ENCODE assay signal across 20 cellular contexts in the genomic region with DNA sequence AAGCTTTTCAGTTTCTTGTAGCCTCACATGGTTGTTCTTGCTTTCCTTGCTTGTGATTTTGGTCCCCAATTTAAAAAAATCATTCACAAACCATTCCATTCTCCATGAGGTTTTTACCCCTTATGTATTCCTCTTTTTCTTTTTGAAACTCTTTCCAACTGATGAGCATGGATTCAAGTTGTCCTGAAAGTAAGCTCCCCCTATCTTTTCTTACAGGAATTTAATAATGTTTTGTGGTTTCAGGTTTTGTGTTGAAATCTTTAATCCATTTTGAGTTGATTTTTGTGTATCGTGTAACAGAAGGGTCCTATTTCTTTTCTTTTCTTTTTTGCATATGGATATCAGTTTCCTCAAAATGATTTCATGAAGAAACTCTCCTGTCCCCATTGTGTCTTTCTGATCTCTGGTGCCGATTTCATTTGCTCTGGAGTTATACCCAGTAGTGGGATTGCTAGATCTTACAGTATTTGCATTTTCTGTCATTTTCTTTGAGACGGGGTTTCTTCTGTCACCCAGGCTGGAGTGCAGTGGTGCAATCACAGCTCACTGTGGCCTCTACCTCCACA. TPM values are rescaled to one million over a fixed set of nuclear protein-coding genes. Genes with fewer than 3 reads are reported as not detected.
DNase-seq lines count a peak whose midpoint lies in the region; ATAC-seq, FAIRE-seq and TF ChIP-seq lines count a peak whose summit lies in the region.
"Had no signal": no experiment of that assay in that cellular context is flagged by ENCODE, and none has a peak within 500 bp of the region (broad histone marks: within the 10 kb centered on the region; RNA-seq: fewer than 3 reads in every experiment).

No MANE protein-coding gene starts in this region.

- H3K9me3 ChIP-seq in A549 (no peaks in the 10 kb centered on the region), OCI-LY7 (ENCODE audit: low read length) (no peaks in the 10 kb centered on the region), heart left ventricle (no peaks in the 10 kb centered on the region)
- H3K9me3 ChIP-seq: HAP-1, SJCRH30 had no signal

- intact Hi-C loops in OCI-LY7 (cut with micrococcal nuclease; ENCODE audit: unreplicated experiment) = no loop called here
- intact Hi-C loops in heart left ventricle (cut with DNase I) = no loop called here
- intact Hi-C loops in left colon (cut with DNase I, micrococcal nuclease) = no loop called here

- no peak for TF ChIP-seq RAD21 in A549 (conservative IDR thresholded peaks at IDR 0.05 in 1 of 2, IDR thresholded peaks at IDR 0.05 in 1 of 2)

- WGBS in A549 (ENCODE audit: missing lambda C conversion rate) = 79% methylated on average over 3 of the region's 3 CpGs
- WGBS in heart left ventricle, 4 donors = 84 to 92% (median 86%) methylated on average over 3 of the region's 3 CpGs

- TF ChIP-seq EP300 in A549 (IDR thresholded peaks at IDR 0.05) = no peak

- TF ChIP-seq POLR2A in A549 (IDR thresholded peaks at IDR 0.05; ENCODE audit: low read length) = no peak
- TF ChIP-seq POLR2A in heart left ventricle (IDR thresholded peaks at IDR 0.05) = no peak

- CTCF ChIA-PET in A549 (lab: Yijun Ruan, JAX) = interaction anchor here (0.8 to 1.7 kb wide), 7 partner anchors 35 to 219 kb away, joined by 3 to 4 read pairs (median 3); partner anchors contain the start of genes P2RX6 and THAP7
- CTCF ChIA-PET in OCI-LY7 (lab: Charles Lee; ENCODE audit: unreplicated experiment) = no interaction called here

- H4K20me1 ChIP-seq in OCI-LY7 (ENCODE audit: insufficient read depth, low read length) = no peaks in the 10 kb centered on the region
- H4K20me1 ChIP-seq: BLaER1 had no signal

- H3K36me3 ChIP-seq in OCI-LY7 (ENCODE audit: insufficient read depth, low read length) (no peaks in the 10 kb centered on the region), heart left ventricle (no peaks in the 10 kb centered on the region)
- H3K36me3 ChIP-seq: BLaER1, HAP-1, SJCRH30 had no signal

- ATAC-seq in A549 = no peak
- no peak for ATAC-seq in HG03439 (IDR thresholded peaks at IDR 0.05; ENCODE audit: unreplicated experiment)
- ATAC-seq in HG02884 (IDR thresholded peaks at IDR 0.05; ENCODE audit: unreplicated experiment) = no peak
- no peak for ATAC-seq in heart left ventricle
- ATAC-seq in left colon = no peak

- H3K27ac ChIP-seq in A549 (peak overlapping the region; percentile 73 to 87), OCI-LY7 (ENCODE audit: low read depth, low read length, poor library complexity, severe bottlenecking) (no peak overlapping the region), heart left ventricle (no peak overlapping the region)
- H3K27ac ChIP-seq: BLaER1, RWPE1, SJCRH30 had no signal

- TF ChIP-seq CTCF in A549 (IDR thresholded peaks at IDR 0.05) = no peak
- TF ChIP-seq CTCF in OCI-LY7 (conservative IDR thresholded peaks at IDR 0.05; ENCODE audit: low read length) = 0 out of 2 replicates have a peak, but pooled peaks have one; percentile 29
- peak; percentile 5 for TF ChIP-seq CTCF in epithelial cell of proximal tubule (conservative IDR thresholded peaks at IDR 0.05; ENCODE audit: low read depth, low read length)
- peak in 1 of 12 donors; percentile 5 for TF ChIP-seq CTCF in heart left ventricle (IDR thresholded peaks at IDR 0.05)

- POLR2A ChIA-PET in A549 (lab: Yijun Ruan, JAX) = no interaction called here
- POLR2A ChIA-PET in OCI-LY7 (lab: Charles Lee) = no interaction called here

- no TSS peak for BruUV-seq in OCI-LY7 (replicated peaks; lab: Mats Ljungman, UMichigan)

- no peak overlapping the region for H2AFZ ChIP-seq in OCI-LY7 (ENCODE audit: low read length)

- H3K27me3 ChIP-seq in heart left ventricle = peaks cover 0 to 28% (median 8%) of the 10 kb centered on the region in 9 donors
- H3K27me3 ChIP-seq: BLaER1, SJCRH30 had no signal

- no peaks in the 10 kb centered on the region for H3K79me2 ChIP-seq in OCI-LY7 (ENCODE audit: insufficient read depth, low read depth, low read length)

- in situ Hi-C loops in G401 (cut with HindIII; ENCODE audit: low sequenced_read_pairs) = no loop called here

- no peaks in the 10 kb centered on the region for H3K9me2 ChIP-seq in OCI-LY7 (ENCODE audit: insufficient read depth, low read length)

- H3K4me2 ChIP-seq in A549 (peak overlapping the region; percentile 82), OCI-LY7 (ENCODE audit: low read length) (no peak overlapping the region)
- H3K4me2 ChIP-seq: BLaER1 had no signal

- H3K4me1 ChIP-seq in A549 = peaks cover 44% of the 10 kb centered on the region
- peaks cover 3% of the 10 kb centered on the region for H3K4me1 ChIP-seq in OCI-LY7 (ENCODE audit: insufficient read depth, low read length, poor library complexity, severe bottlenecking)
- H3K4me1 ChIP-seq in heart left ventricle = peaks cover 0 to 6% (median 0%) of the 10 kb centered on the region in 12 donors

- no peak for FAIRE-seq in A549 (lab: Jason Lieb, UNC)
- FAIRE-seq: GM12891, HTR-8/SVneo had no signal

- no peak for DNase-seq in A549 (ENCODE audit: low read depth in 1 of 2, low spot score in 1 of 2)
- peak; percentile 7 for DNase-seq in G401 (ENCODE audit: low spot score)
- no peak for DNase-seq in OCI-LY7 (ENCODE audit: low spot score)
- DNase-seq in epithelial cell of proximal tubule (ENCODE audit: low read depth) = no peak
- no peak for DNase-seq in heart left ventricle
- DNase-seq in left colon = no peak
- DNase-seq: NCI-H1105 treated with DMSO at 0.1 percent for 48 hours, NCI-H187 treated with DMSO at 0.1 percent for 48 hours, NCI-H2171, NCI-H510A, SJCRH30 had no signal

- H3K4me3 ChIP-seq in A549 (peak overlapping the region; percentile 46; the same call in 2 of the 3 replicates), OCI-LY7 (ENCODE audit: low read depth, low read length, poor library complexity, severe bottlenecking) (no peak overlapping the region), epithelial cell of proximal tubule (ENCODE audit: low read depth, low read length) (no peak overlapping the region), heart left ventricle (no peak overlapping the region)
- H3K4me3 ChIP-seq: BLaER1, HAP-1, SJCRH30 had no signal

TF ChIP-seq in A549, 52 proteins besides CTCF, POLR2A, EP300 and RAD21:
- TF ChIP-seq RNF2 (IDR thresholded peaks at IDR 0.05; ENCODE audit: borderline replicate concordance, low read depth) (no peak), CHD4 (IDR thresholded peaks at IDR 0.05; ENCODE audit: borderline replicate concordance) (no peak), HOXA7 (CRISPR knock-in tag; IDR thresholded peaks at IDR 0.05) (no peak), RCOR1 (IDR thresholded peaks at IDR 0.05; ENCODE audit: low read depth, low read length) (no peak), RFX5 (IDR thresholded peaks at IDR 0.05) (no peak), FOXS1 (CRISPR knock-in tag; IDR thresholded peaks at IDR 0.05) (no peak), GATA3 (IDR thresholded peaks at IDR 0.05; ENCODE audit: borderline replicate concordance) (no peak), MAZ (IDR thresholded peaks at IDR 0.05; ENCODE audit: borderline replicate concordance, low read depth, low read length) (no peak), ESRRA (IDR thresholded peaks at IDR 0.05; ENCODE audit: borderline replicate concordance, low read length) (no peak), CHD2 (IDR thresholded peaks at IDR 0.05; ENCODE audit: low read length, partially characterized antibody) (no peak), CBX2 (IDR thresholded peaks at IDR 0.05; ENCODE audit: borderline replicate concordance, low read depth) (no peak), NFE2L2 (conservative IDR thresholded peaks at IDR 0.05; ENCODE audit: low read length) (no peak), SMC3 (IDR thresholded peaks at IDR 0.05) (no peak), ZSCAN20 (CRISPR knock-in tag; IDR thresholded peaks at IDR 0.05) (no peak)
- TF ChIP-seq, protein P1, sequence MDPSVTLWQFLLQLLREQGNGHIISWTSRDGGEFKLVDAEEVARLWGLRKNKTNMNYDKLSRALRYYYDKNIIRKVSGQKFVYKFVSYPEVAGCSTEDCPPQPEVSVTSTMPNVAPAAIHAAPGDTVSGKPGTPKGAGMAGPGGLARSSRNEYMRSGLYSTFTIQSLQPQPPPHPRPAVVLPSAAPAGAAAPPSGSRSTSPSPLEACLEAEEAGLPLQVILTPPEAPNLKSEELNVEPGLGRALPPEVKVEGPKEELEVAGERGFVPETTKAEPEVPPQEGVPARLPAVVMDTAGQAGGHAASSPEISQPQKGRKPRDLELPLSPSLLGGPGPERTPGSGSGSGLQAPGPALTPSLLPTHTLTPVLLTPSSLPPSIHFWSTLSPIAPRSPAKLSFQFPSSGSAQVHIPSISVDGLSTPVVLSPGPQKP (IDR thresholded peaks at IDR 0.05; ENCODE audit: low read depth, low read length) = no peak
- TF ChIP-seq, protein P2, sequence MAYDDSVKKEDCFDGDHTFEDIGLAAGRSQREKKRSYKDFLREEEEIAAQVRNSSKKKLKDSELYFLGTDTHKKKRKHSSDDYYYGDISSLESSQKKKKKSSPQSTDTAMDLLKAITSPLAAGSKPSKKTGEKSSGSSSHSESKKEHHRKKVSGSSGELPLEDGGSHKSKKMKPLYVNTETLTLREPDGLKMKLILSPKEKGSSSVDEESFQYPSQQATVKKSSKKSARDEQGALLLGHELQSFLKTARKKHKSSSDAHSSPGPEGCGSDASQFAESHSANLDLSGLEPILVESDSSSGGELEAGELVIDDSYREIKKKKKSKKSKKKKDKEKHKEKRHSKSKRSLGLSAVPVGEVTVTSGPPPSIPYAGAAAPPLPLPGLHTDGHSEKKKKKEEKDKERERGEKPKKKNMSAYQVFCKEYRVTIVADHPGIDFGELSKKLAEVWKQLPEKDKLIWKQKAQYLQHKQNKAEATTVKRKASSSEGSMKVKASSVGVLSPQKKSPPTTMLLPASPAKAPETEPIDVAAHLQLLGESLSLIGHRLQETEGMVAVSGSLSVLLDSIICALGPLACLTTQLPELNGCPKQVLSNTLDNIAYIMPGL (CRISPR knock-in tag; IDR thresholded peaks at IDR 0.05; ENCODE audit: borderline replicate concordance) = no peak
TF ChIP-seq in A549: peak in this region for 0.

RNA-seq across cellular contexts. Expression of gene LRRC74B, which starts 58.5 kb away (rescaled TPM):
- polyA plus RNA-seq in A549 (2011; rRNA removed) (0.05 and 0.08 TPM in 2 replicates), A549 (2017; fragmentation: RNase III; extraction: RNeasy Plus Mini Kit Qiagen cat#74134 plus additional on column Dnase treatment) (0.04 to 0.10 TPM (median 0.05 TPM) in 3 replicates), heart left ventricle (not detected)
- 0.04 TPM in 1 of 2 replicates, not detected in the other for polyA plus RNA-seq in A549 (2012; cell fraction: cytosol; rRNA removed)
- 0.05 and 0.12 TPM in 2 replicates for polyA plus RNA-seq in A549 (2012; cell fraction: nucleus; rRNA removed)
- 0.29 TPM in 1 of 2 replicates, not detected in the other for polyA minus RNA-seq in A549 (2011; rRNA and poly(A)+ RNA removed)
- not detected in 2 replicates for total RNA-seq in G401 (2014; rRNA removed; shearing (Covaris generic))
- not detected in 2 replicates for total RNA-seq in OCI-LY7 (2014; rRNA removed; shearing (Covaris generic))
- total RNA-seq in OCI-LY7 (2022) (not detected in 2 replicates), epithelial cell of proximal tubule (not detected in 2 replicates), heart left ventricle (not detected), left colon (under 1 TPM in 1 of 2 donors, not detected in 1; 0.18 TPM)
- total RNA-seq: A673, MCF 10A, SJCRH30 had no signal

Comparison
In these comparisons a context has a peak if more than half of its experiments do, and no peak if none do; other contexts are left out.
1. H3K27ac ChIP-seq: peak in A549 (2 of 2); none in OCI-LY7 (single experiment) and heart left ventricle (0 of 12).